ENCODE assay signal across 8 cellular contexts in the genomic region with DNA sequence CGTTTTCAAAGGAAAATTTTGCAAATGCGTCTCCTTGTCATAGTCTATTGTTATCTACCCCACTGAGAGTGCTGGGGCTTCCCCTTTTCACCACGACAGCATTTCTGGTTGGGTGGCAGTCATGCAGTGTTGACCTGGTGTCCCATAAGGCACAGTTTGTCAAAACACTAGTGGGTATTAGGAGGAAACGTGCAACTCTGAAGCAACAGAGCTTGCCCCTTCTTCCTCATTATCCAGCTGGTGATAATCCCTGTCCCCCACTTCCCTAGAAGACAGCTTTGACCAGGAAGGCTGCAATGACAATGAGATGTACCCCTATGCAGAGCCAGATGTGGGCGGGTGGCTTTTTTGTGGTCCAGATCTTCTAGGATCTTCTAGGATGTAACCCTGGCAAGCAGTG. TPM values are rescaled to one million over a fixed set of nuclear protein-coding genes. Genes with fewer than 3 reads are reported as not detected.
DNase-seq lines count a peak whose midpoint lies in the region; ATAC-seq, FAIRE-seq and TF ChIP-seq lines count a peak whose summit lies in the region.

No MANE protein-coding gene starts in this region.

- H3K4me3 ChIP-seq in colonic mucosa, result no peak overlapping the region

- TF ChIP-seq POLR2A in GM12892 (IDR thresholded peaks at IDR 0.05; ENCODE audit: low read depth, low read length), result no peak

- intact Hi-C loops in colonic mucosa (cut with DNase I), result no loop called here

- ATAC-seq in HG02623 (IDR thresholded peaks at IDR 0.05; ENCODE audit: unreplicated experiment) (peak; percentile 61), GM19467 (IDR thresholded peaks at IDR 0.05; ENCODE audit: unreplicated experiment) (no peak)

- no peak for TF ChIP-seq CTCF in RWPE1 (conservative IDR thresholded peaks at IDR 0.05; ENCODE audit: low read depth)
- no peak for TF ChIP-seq CTCF in colonic mucosa (IDR thresholded peaks at IDR 0.05)

- no peaks in the 10 kb centered on the region for H3K27me3 ChIP-seq in colonic mucosa

- POLR2A ChIA-PET in RWPE1 (lab: Yijun Ruan, JAX; ENCODE audit: low non-redundant PET), result no interaction called here

- CTCF ChIA-PET in RWPE1 (lab: Yijun Ruan, JAX), result interaction anchor here (1.0 kb wide), 1 partner anchor 37 kb away, joined by 3 read pairs; no protein-coding TSS in a partner anchor

- peak; percentile 28 for DNase-seq in GM12892 (ENCODE audit: insufficient read length)
- peak; percentile 43 for DNase-seq in SKM-1 (lab: John Stamatoyannopoulos, UW; ENCODE audit: unreplicated experiment)
- peak; percentile 22 for DNase-seq in activated naive CD8-positive, alpha-beta T cell treated with anti-CD3 and anti-CD28 coated beads, Interleukin-2, amount 50 U/mL, for 16 hours (ENCODE audit: low read depth, low spot score)
- peak; percentile 43 to 50 for DNase-seq in stimulated activated CD8-positive, alpha-beta memory T cell treated with anti-CD3 and anti-CD28 coated beads, Interleukin-15, amount 100 ng/mL, for 48 hours (ENCODE audit: low read depth in 2 of 2)
- no peak for DNase-seq in RWPE1 (ENCODE audit: low spot score)
- DNase-seq in colonic mucosa, result no peak

- H3K9me3 ChIP-seq in colonic mucosa, result no peaks in the 10 kb centered on the region

- FAIRE-seq in GM12892 (lab: Jason Lieb, UNC), result peak; percentile 97

- H3K4me1 ChIP-seq in colonic mucosa, result no peaks in the 10 kb centered on the region

- no peak overlapping the region for H3K27ac ChIP-seq in RWPE1
- H3K27ac ChIP-seq in colonic mucosa, result no peak overlapping the region

- H3K36me3 ChIP-seq in colonic mucosa, result no peaks in the 10 kb centered on the region

- H3K9ac ChIP-seq in colonic mucosa (ENCODE audit: low read depth in 2 of 2, low read length in 2 of 2), result no peak overlapping the region

RNA-seq across cellular contexts. Expression of a gene that starts 1.8 kb away (rescaled TPM):
- 30.8 TPM for polyA plus RNA-seq in GM12892 (2012; ENCODE audit: missing spikeins)
- 10 to 100 TPM; 55.3 to 77.4 TPM for total RNA-seq in colonic mucosa

Comparison
In these comparisons a context has a peak if more than half of its experiments do, and no peak if none do; other contexts are left out.
1. DNase-seq: peak in GM12892 (single experiment), SKM-1 (single experiment), activated naive CD8-positive, alpha-beta T cell treated with anti-CD3 and anti-CD28 coated beads, Interleukin-2, amount 50 U/mL, for 16 hours (single experiment) and stimulated activated CD8-positive, alpha-beta memory T cell treated with anti-CD3 and anti-CD28 coated beads, Interleukin-15, amount 100 ng/mL, for 48 hours (2 of 2); none in RWPE1 (single experiment) and colonic mucosa (single experiment).